In genomic region chr1:32413507-32414185, GRCh38 we compare ENCODE assay signal across 1 cellular context.
A peak's percentile ranks its signal among the peaks of the same experiment; 100 is the strongest.
TF ChIP-seq lines count a peak whose summit lies in the region.

No MANE protein-coding gene starts in this region.

TF ChIP-seq in SK-N-SH, 30 proteins besides CTCF, POLR2A, EP300 and RAD21 (continued from another document):
- TF ChIP-seq, protein P1, sequence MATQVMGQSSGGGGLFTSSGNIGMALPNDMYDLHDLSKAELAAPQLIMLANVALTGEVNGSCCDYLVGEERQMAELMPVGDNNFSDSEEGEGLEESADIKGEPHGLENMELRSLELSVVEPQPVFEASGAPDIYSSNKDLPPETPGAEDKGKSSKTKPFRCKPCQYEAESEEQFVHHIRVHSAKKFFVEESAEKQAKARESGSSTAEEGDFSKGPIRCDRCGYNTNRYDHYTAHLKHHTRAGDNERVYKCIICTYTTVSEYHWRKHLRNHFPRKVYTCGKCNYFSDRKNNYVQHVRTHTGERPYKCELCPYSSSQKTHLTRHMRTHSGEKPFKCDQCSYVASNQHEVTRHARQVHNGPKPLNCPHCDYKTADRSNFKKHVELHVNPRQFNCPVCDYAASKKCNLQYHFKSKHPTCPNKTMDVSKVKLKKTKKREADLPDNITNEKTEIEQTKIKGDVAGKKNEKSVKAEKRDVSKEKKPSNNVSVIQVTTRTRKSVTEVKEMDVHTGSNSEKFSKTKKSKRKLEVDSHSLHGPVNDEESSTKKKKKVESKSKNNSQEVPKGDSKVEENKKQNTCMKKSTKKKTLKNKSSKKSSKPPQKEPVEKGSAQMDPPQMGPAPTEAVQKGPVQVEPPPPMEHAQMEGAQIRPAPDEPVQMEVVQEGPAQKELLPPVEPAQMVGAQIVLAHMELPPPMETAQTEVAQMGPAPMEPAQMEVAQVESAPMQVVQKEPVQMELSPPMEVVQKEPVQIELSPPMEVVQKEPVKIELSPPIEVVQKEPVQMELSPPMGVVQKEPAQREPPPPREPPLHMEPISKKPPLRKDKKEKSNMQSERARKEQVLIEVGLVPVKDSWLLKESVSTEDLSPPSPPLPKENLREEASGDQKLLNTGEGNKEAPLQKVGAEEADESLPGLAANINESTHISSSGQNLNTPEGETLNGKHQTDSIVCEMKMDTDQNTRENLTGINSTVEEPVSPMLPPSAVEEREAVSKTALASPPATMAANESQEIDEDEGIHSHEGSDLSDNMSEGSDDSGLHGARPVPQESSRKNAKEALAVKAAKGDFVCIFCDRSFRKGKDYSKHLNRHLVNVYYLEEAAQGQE (IDR thresholded peaks at IDR 0.05; ENCODE audit: low read depth, low read length): peak; percentile 54; the same call in 1 of the 2 replicates
- TF ChIP-seq MXI1 (IDR thresholded peaks at IDR 0.05; ENCODE audit: low read depth, low read length) (peak; percentile 68; the same call in 1 of the 2 replicates), POLR2AphosphoS5 (IDR thresholded peaks at IDR 0.05; ENCODE audit: low read depth, low read length) (no peak), FOXM1 (IDR thresholded peaks at IDR 0.05; ENCODE audit: low read depth) (no peak)
